ENCODE assay signal across 10 cellular contexts in genomic region chr7:32298403-32299132, GRCh38.
A peak's percentile ranks its signal among the peaks of the same experiment; 100 is the strongest.
DNase-seq lines count a peak whose midpoint lies in the region; ATAC-seq and TF ChIP-seq lines count a peak whose summit lies in the region.
"Had no signal": no experiment of that assay in that cellular context is flagged by ENCODE, and none has a peak within 500 bp of the region (broad histone marks: within the 10 kb centered on the region; RNA-seq: fewer than 3 reads in every experiment).

No MANE protein-coding gene starts in this region.

- H3K4me3 ChIP-seq in breast epithelium (peak overlapping the region; percentile 39 to 68 (median 65)), liver (ENCODE audit: low read depth in 1 of 3, low read length in 3 of 3) (peak overlapping the region in 2 of 3 donors; percentile 4 to 25), thyroid gland (replicated peaks in 1 of 3) (peak overlapping the region in 2 of 3 donors; percentile 26 to 35)

- no peaks in the 10 kb centered on the region for H3K4me1 ChIP-seq in breast epithelium
- peaks cover 0 to 13% (median 8%) of the 10 kb centered on the region in 4 donors for H3K4me1 ChIP-seq in liver (ENCODE audit: control insufficient read depth in 4 of 4, insufficient read depth in 4 of 4, low read length in 3 of 4)
- peaks cover 0 to 9% of the 10 kb centered on the region in 2 donors for H3K4me1 ChIP-seq in thyroid gland

- no peak overlapping the region for H3K9ac ChIP-seq in liver (ENCODE audit: low read depth in 1 of 2, low read length in 2 of 2)

- TF ChIP-seq RAD21 in liver (IDR thresholded peaks at IDR 0.05) = no peak

- TF ChIP-seq POLR2A in breast epithelium (IDR thresholded peaks at IDR 0.05) (no peak), thyroid gland (IDR thresholded peaks at IDR 0.05) (no peak)

- no peak for TF ChIP-seq CTCF in breast epithelium (IDR thresholded peaks at IDR 0.05)
- no peak for TF ChIP-seq CTCF in liver (IDR thresholded peaks at IDR 0.05; ENCODE audit: low read depth, low read length, missing input control)
- TF ChIP-seq CTCF in thyroid gland (IDR thresholded peaks at IDR 0.05) = no peak

- H3K27ac ChIP-seq in breast epithelium (peak overlapping the region; percentile 73 to 81), liver (ENCODE audit: low read depth in 1 of 2, low read length in 2 of 2) (no peak overlapping the region), thyroid gland (no peak overlapping the region), substantia nigra (ENCODE audit: low read depth, low read length, poor library complexity, severe bottlenecking) (no peak overlapping the region)
- H3K27ac ChIP-seq: C4-2B had no signal

- intact Hi-C loops in breast epithelium (cut with DNase I; ENCODE audit: low total_unique reads) = no loop called here
- intact Hi-C loops in thyroid gland (cut with DNase I) = no loop called here

- H3K9me3 ChIP-seq in breast epithelium = no peaks in the 10 kb centered on the region
- no peaks in the 10 kb centered on the region for H3K9me3 ChIP-seq in liver (ENCODE audit: control insufficient read depth in 4 of 4, low read length in 3 of 4)
- no peaks in the 10 kb centered on the region for H3K9me3 ChIP-seq in thyroid gland

- 4% methylated on average over 80 of the region's 80 CpGs for WGBS in liver
- WGBS in thyroid gland, 2 donors = 3 to 20% methylated on average over 1 to 34 of the region's 80 CpGs

- DNase-seq in NCI-H524 (lab: John Stamatoyannopoulos, UW) (peak; percentile 51 to 69), NCI-H524 treated with DMSO at 0.1 percent for 48 hours (lab: John Stamatoyannopoulos, UW) (no peak), breast epithelium (ENCODE audit: low spot score in 2 of 2) (no peak), thyroid gland (peak; percentile 5 to 27), substantia nigra (lab: John Stamatoyannopoulos, UW) (no peak), SIG-M5 (lab: John Stamatoyannopoulos, UW) (no peak)
- DNase-seq: naive B cell had no signal

- H3K27me3 ChIP-seq in breast epithelium = peaks cover 0 to 17% of the 10 kb centered on the region in 2 donors
- H3K27me3 ChIP-seq in liver (ENCODE audit: control insufficient read depth in 4 of 4, insufficient read depth in 4 of 4, low read length in 3 of 4) = peaks cover 0 to 9% (median 4%) of the 10 kb centered on the region in 4 donors
- H3K27me3 ChIP-seq in thyroid gland = no peaks in the 10 kb centered on the region

- ATAC-seq in GM19351 (IDR thresholded peaks at IDR 0.05; ENCODE audit: unreplicated experiment) = no peak

- H3K36me3 ChIP-seq in breast epithelium (no peaks in the 10 kb centered on the region), liver (ENCODE audit: control insufficient read depth in 4 of 4, insufficient read depth in 3 of 4, low read depth in 1 of 4, low read length in 3 of 4) (no peaks in the 10 kb centered on the region), thyroid gland (no peaks in the 10 kb centered on the region)

TF ChIP-seq in liver, 16 proteins besides CTCF, POLR2A, EP300 and RAD21:
- no peak for TF ChIP-seq YY1 (IDR thresholded peaks at IDR 0.05)
- no peak for TF ChIP-seq ZBTB33 (IDR thresholded peaks at IDR 0.05)
- no peak for TF ChIP-seq NR2F2 (IDR thresholded peaks at IDR 0.05)
- no peak for TF ChIP-seq GABPA (IDR thresholded peaks at IDR 0.05 in 1 of 2, conservative IDR thresholded peaks at IDR 0.05 in 1 of 2)
- no peak for TF ChIP-seq HNF4A (conservative IDR thresholded peaks at IDR 0.05)
- TF ChIP-seq FOXA1 (IDR thresholded peaks at IDR 0.05) = no peak
- TF ChIP-seq RXRA (IDR thresholded peaks at IDR 0.05) = no peak
- no peak for TF ChIP-seq FOXA2 (IDR thresholded peaks at IDR 0.05)
- no peak for TF ChIP-seq MAX (IDR thresholded peaks at IDR 0.05)
- TF ChIP-seq SP1 (IDR thresholded peaks at IDR 0.05) = no peak
- TF ChIP-seq REST (IDR thresholded peaks at IDR 0.05) = no peak
- TF ChIP-seq HNF4G (IDR thresholded peaks at IDR 0.05) = no peak
- TF ChIP-seq EGR1 (IDR thresholded peaks at IDR 0.05; ENCODE audit: low read depth in 2 of 2) = no peak
- no peak for TF ChIP-seq JUND (IDR thresholded peaks at IDR 0.05)
- no peak for TF ChIP-seq TAF1 (conservative IDR thresholded peaks at IDR 0.05)
- no peak for TF ChIP-seq ATF3 (IDR thresholded peaks at IDR 0.05)

Comparison
In these comparisons a context has a peak if more than half of its experiments do, and no peak if none do; other contexts are left out.
1. DNase-seq: peak in NCI-H524 (2 of 2) and thyroid gland (2 of 2); none in NCI-H524 treated with DMSO at 0.1 percent for 48 hours (single experiment), breast epithelium (0 of 2), substantia nigra (0 of 49) and SIG-M5 (single experiment).
2. H3K27ac ChIP-seq: peak in breast epithelium (2 of 2); none in liver (0 of 2), thyroid gland (0 of 3) and substantia nigra (single experiment).
3. H3K4me3 ChIP-seq: peak in every context shown above with its lines; median percentile 65 in breast epithelium; 30 in thyroid gland; 14 in liver.